Comparison of ENCODE assay signal across 12 cellular contexts in genomic region chr2:25991965-25992364, GRCh38. TPM values are rescaled to one million over a fixed set of nuclear protein-coding genes. Genes with fewer than 3 reads are reported as not detected.
A peak's percentile ranks its signal among the peaks of the same experiment; 100 is the strongest.
DNase-seq lines count a peak whose midpoint lies in the region; ATAC-seq and TF ChIP-seq lines count a peak whose summit lies in the region.
"Had no signal": no experiment of that assay in that cellular context is flagged by ENCODE, and none has a peak within 500 bp of the region (broad histone marks: within the 10 kb centered on the region; RNA-seq: fewer than 3 reads in every experiment).

No MANE protein-coding gene starts in this region.

- H3K4me3 ChIP-seq in heart left ventricle = peak overlapping the region in 1 of 12 donors; percentile 38
- no peak overlapping the region for H3K4me3 ChIP-seq in right atrium auricular region
- no peak overlapping the region for H3K4me3 ChIP-seq in SK-N-SH (ENCODE audit: low read depth in 2 of 2, low read length in 1 of 2)
- H3K4me3 ChIP-seq in right lobe of liver = no peak overlapping the region
- H3K4me3 ChIP-seq: hepatocyte, lung, ovary had no signal

- H3K4me2 ChIP-seq in SK-N-SH = peak overlapping the region; percentile 71

- POLR2A ChIA-PET in SK-N-SH (lab: Yijun Ruan, JAX) = interaction anchor here (1.0 kb wide), 1 partner anchor 41 kb away, joined by 4 read pairs; no protein-coding TSS in a partner anchor

- H3K4me1 Mint-ChIP-seq in stimulated activated naive B cell treated with anti-CD40 and anti-IgM and Interleukin-4, amounts not matched to agents 10 μg/mL and 1 μg/mL and 100 μg/mL, for 72 hours = peaks cover 2 to 14% of the 10 kb centered on the region in 2 donors

- DNase-seq in heart left ventricle (no peak), right atrium auricular region (ENCODE audit: low spot score) (no peak), SK-N-SH (no peak), right lobe of liver (no peak), NCI-H1048 (lab: John Stamatoyannopoulos, UW) (no peak), NCI-H774 (lab: John Stamatoyannopoulos, UW) (no peak)
- no peak for DNase-seq in stimulated activated naive B cell treated with anti-CD40 and anti-IgM and Interleukin-4, amounts not matched to agents 10 μg/mL and 1 μg/mL and 100 μg/mL, for 72 hours

- no peaks in the 10 kb centered on the region for H3K79me2 ChIP-seq in SK-N-SH (ENCODE audit: insufficient read depth)
- H3K79me2 ChIP-seq: hepatocyte had no signal

- H3K36me3 Mint-ChIP-seq in stimulated activated naive B cell treated with anti-CD40 and anti-IgM and Interleukin-4, amounts not matched to agents 10 μg/mL and 1 μg/mL and 100 μg/mL, for 72 hours = no peaks in the 10 kb centered on the region

- WGBS in heart left ventricle, 4 donors = 77 to 86% (median 80%) methylated on average over 3 of the region's 3 CpGs
- WGBS in SK-N-SH (ENCODE audit: low lambda C conversion rate) = 71% methylated on average over 3 of the region's 3 CpGs
- 67% methylated on average over 3 of the region's 3 CpGs for WGBS in right lobe of liver (ENCODE audit: insufficient coverage, low coverage, low lambda C conversion rate, missing lambda C conversion rate)

- H3K27me3 ChIP-seq in heart left ventricle = no peaks in the 10 kb centered on the region
- no peaks in the 10 kb centered on the region for H3K27me3 ChIP-seq in right atrium auricular region
- no peaks in the 10 kb centered on the region for H3K27me3 ChIP-seq in SK-N-SH (ENCODE audit: insufficient read depth)
- no peaks in the 10 kb centered on the region for H3K27me3 ChIP-seq in right lobe of liver
- H3K27me3 ChIP-seq: brain microvascular endothelial cell, hepatocyte, ovary had no signal

- H3K9me2 ChIP-seq in SK-N-SH = no peaks in the 10 kb centered on the region

- no peaks in the 10 kb centered on the region for H3K9me3 Mint-ChIP-seq in stimulated activated naive B cell treated with anti-CD40 and anti-IgM and Interleukin-4, amounts not matched to agents 10 μg/mL and 1 μg/mL and 100 μg/mL, for 72 hours

- H3K27ac Mint-ChIP-seq in stimulated activated naive B cell treated with anti-CD40 and anti-IgM and Interleukin-4, amounts not matched to agents 10 μg/mL and 1 μg/mL and 100 μg/mL, for 72 hours = no peak overlapping the region

- no peaks in the 10 kb centered on the region for H3K36me3 ChIP-seq in heart left ventricle
- H3K36me3 ChIP-seq in right atrium auricular region = no peaks in the 10 kb centered on the region
- no peaks in the 10 kb centered on the region for H3K36me3 ChIP-seq in SK-N-SH (replicated peaks in 1 of 2; ENCODE audit: control insufficient read depth in 1 of 2, insufficient read depth in 2 of 2, low read length in 1 of 2)
- no peaks in the 10 kb centered on the region for H3K36me3 ChIP-seq in right lobe of liver
- H3K36me3 ChIP-seq: brain microvascular endothelial cell, ovary had no signal

- TF ChIP-seq CTCF in heart left ventricle (IDR thresholded peaks at IDR 0.05) (no peak), right atrium auricular region (IDR thresholded peaks at IDR 0.05) (no peak), SK-N-SH (IDR thresholded peaks at IDR 0.05) (no peak), right lobe of liver (IDR thresholded peaks at IDR 0.05) (no peak)

- ATAC-seq in heart left ventricle (peak in 3 of 4 donors; percentile 22 to 26 (median 24)), right lobe of liver (peak; percentile 20 to 49 (median 42))
- ATAC-seq in activated CD4-positive, CD25-positive, alpha-beta regulatory T cell treated with anti-CD3 and anti-CD28 coated beads, Interleukin-2, amount 50 U/mL, for 24 hours = no peak
- no peak for ATAC-seq in stimulated activated naive B cell treated with anti-CD40 and anti-IgM and Interleukin-4, amounts not matched to agents 10 μg/mL and 1 μg/mL and 100 μg/mL, for 72 hours (replicated peaks)

- no peak for TF ChIP-seq EP300 in SK-N-SH (IDR thresholded peaks at IDR 0.05; ENCODE audit: borderline replicate concordance in 1 of 2, low read depth in 1 of 2, low read length in 1 of 2)

- H3K9ac ChIP-seq in SK-N-SH = no peak overlapping the region

- peaks cover 0 to 6% of the 10 kb centered on the region in 2 donors for H3K27me3 Mint-ChIP-seq in stimulated activated naive B cell treated with anti-CD40 and anti-IgM and Interleukin-4, amounts not matched to agents 10 μg/mL and 1 μg/mL and 100 μg/mL, for 72 hours

- TF ChIP-seq POLR2A in heart left ventricle (IDR thresholded peaks at IDR 0.05) (no peak), right lobe of liver (IDR thresholded peaks at IDR 0.05) (no peak)

- no peak for TF ChIP-seq RAD21 in SK-N-SH (IDR thresholded peaks at IDR 0.05; ENCODE audit: low read length)

- H3K9me3 ChIP-seq in heart left ventricle (no peaks in the 10 kb centered on the region), right atrium auricular region (no peaks in the 10 kb centered on the region), SK-N-SH (no peaks in the 10 kb centered on the region), right lobe of liver (no peaks in the 10 kb centered on the region)
- H3K9me3 ChIP-seq: ovary had no signal

- no peaks in the 10 kb centered on the region for H4K20me1 ChIP-seq in SK-N-SH (ENCODE audit: insufficient read depth)

- H3K4me1 ChIP-seq in heart left ventricle (peaks cover 0 to 12% (median 3%) of the 10 kb centered on the region in 12 donors), right atrium auricular region (peaks cover 0 to 11% of the 10 kb centered on the region in 2 donors), SK-N-SH (ENCODE audit: control insufficient read depth in 1 of 2, insufficient read depth in 2 of 2, low read depth in 1 of 2, low read length in 1 of 2) (no peaks in the 10 kb centered on the region; a peak in 1 of 4 replicates), right lobe of liver (peaks cover 0 to 3% (median 0%) of the 10 kb centered on the region in 4 donors)

- H2AFZ ChIP-seq in SK-N-SH (ENCODE audit: low read depth) = 0 out of 2 replicates have a peak overlapping the region, but pooled peaks have one; percentile 47
- H2AFZ ChIP-seq: hepatocyte had no signal

- H3K4me3 Mint-ChIP-seq in stimulated activated naive B cell treated with anti-CD40 and anti-IgM and Interleukin-4, amounts not matched to agents 10 μg/mL and 1 μg/mL and 100 μg/mL, for 72 hours = no peak overlapping the region

- CTCF ChIA-PET in SK-N-SH (lab: Yijun Ruan, JAX) = interaction anchor here (0.6 to 6.1 kb wide), 45 partner anchors 8 to 478 kb away, joined by 3 to 96 read pairs (median 4); partner anchors contain the start of genes KIF3C and RAB10

- no peak overlapping the region for H3K27ac ChIP-seq in heart left ventricle
- H3K27ac ChIP-seq in right atrium auricular region = no peak overlapping the region
- H3K27ac ChIP-seq in SK-N-SH (ENCODE audit: low read depth in 2 of 2, low read length in 1 of 2) = no peak overlapping the region
- no peak overlapping the region for H3K27ac ChIP-seq in right lobe of liver
- H3K27ac ChIP-seq: brain microvascular endothelial cell, hepatocyte, ovary had no signal

- H3F3A ChIP-seq in SK-N-SH (replicated peaks; ENCODE audit: insufficient read depth) = peaks cover 11% of the 10 kb centered on the region

- intact Hi-C loops in heart left ventricle (cut with DNase I) = loop anchor here (1.0 to 10.0 kb wide), 6 partner anchors 40 to 155 kb away; no protein-coding TSS in a partner anchor
- intact Hi-C loops in right lobe of liver (cut with DNase I) = loop anchor here in 1 of 2 donors (10.0 kb wide), 1 partner anchor 153 kb away; no protein-coding TSS in a partner anchor

TF ChIP-seq in SK-N-SH, 30 proteins besides CTCF, POLR2A, EP300 and RAD21:
- TF ChIP-seq TAF1 (IDR thresholded peaks at IDR 0.05; ENCODE audit: borderline replicate concordance, low read depth, low read length) (no peak), MEF2A (IDR thresholded peaks at IDR 0.05; ENCODE audit: borderline replicate concordance, low read depth) (no peak), CHD2 (IDR thresholded peaks at IDR 0.05; ENCODE audit: low read length, partially characterized antibody) (no peak), SMC3 (IDR thresholded peaks at IDR 0.05; ENCODE audit: low read depth, low read length) (no peak), GABPA (IDR thresholded peaks at IDR 0.05; ENCODE audit: low read depth) (no peak)
TF ChIP-seq in SK-N-SH: peak in this region for 0.

RNA-seq across cellular contexts. Expression of gene KIF3C, which starts 9.7 kb away (rescaled TPM):
- total RNA-seq in heart left ventricle (1 to 10 TPM in 8 of 9 donors, under 1 TPM in 1; 0.93 to 8.9 (median 3.1) TPM), right atrium auricular region (1 to 10 TPM; 3.3 to 3.5 TPM), right lobe of liver (1 to 10 TPM in 3 of 6 experiments, under 1 TPM in 3; 0.88 to 2.2 (median 1.0) TPM)
- polyA plus RNA-seq in heart left ventricle (1 to 10 TPM; 1.3 to 1.8 TPM), SK-N-SH (2012; rRNA removed) (18.6 and 29.5 TPM in 2 replicates)
- 21.2 and 22.1 TPM in 2 replicates for polyA plus RNA-seq in SK-N-SH (2012; cell fraction: cytosol; rRNA removed)
- polyA plus RNA-seq in SK-N-SH (2012; cell fraction: nucleus; rRNA removed) = 14.0 and 19.1 TPM in 2 replicates

RNA-seq across cellular contexts. Expression of gene RAB10, which starts 41.9 kb away (rescaled TPM):
- total RNA-seq in heart left ventricle (100 to 1,000 TPM in 4 of 9 donors, 10 to 100 TPM in 5; 71.7 to 121 (median 99.7) TPM), right atrium auricular region (10 to 100 TPM; 70.9 to 86.7 TPM), right lobe of liver (10 to 100 TPM; 41.6 to 95.1 (median 70.6) TPM)
- polyA plus RNA-seq in heart left ventricle (10 to 100 TPM; 33.1 to 88.2 TPM), SK-N-SH (2012; rRNA removed) (47.5 and 57.5 TPM in 2 replicates)
- polyA plus RNA-seq in SK-N-SH (2012; cell fraction: cytosol; rRNA removed) = 67.5 and 114 TPM in 2 replicates
- polyA plus RNA-seq in SK-N-SH (2012; cell fraction: nucleus; rRNA removed) = 40.9 and 56.5 TPM in 2 replicates

Comparison
In these comparisons a context has a peak if more than half of its experiments do, and no peak if none do; other contexts are left out.
1. ATAC-seq: peak in heart left ventricle (3 of 4) and right lobe of liver (4 of 4); none in activated CD4-positive, CD25-positive, alpha-beta regulatory T cell treated with anti-CD3 and anti-CD28 coated beads, Interleukin-2, amount 50 U/mL, for 24 hours (0 of 2) and stimulated activated naive B cell treated with anti-CD40 and anti-IgM and Interleukin-4, amounts not matched to agents 10 μg/mL and 1 μg/mL and 100 μg/mL, for 72 hours (0 of 2).